In the genomic region with DNA sequence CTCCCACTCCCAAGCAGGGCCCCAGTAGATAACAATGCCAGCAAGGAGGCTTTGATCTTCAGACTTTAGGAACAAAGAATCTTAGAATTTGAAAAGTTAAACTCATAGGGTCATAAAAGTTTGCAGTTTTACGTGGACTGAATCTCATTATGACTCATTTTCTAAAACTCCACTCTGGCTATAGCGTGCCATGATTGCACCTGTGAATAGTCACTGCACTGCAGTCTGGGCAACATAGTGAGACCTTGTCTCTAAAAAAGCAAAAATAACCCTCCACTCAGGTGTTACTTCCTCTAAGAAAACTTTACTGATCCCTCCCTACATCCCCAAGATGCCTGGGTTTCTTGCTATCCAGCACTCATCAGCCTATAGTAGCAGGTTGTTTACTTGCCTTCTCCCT, we compare ENCODE assay signal across 17 cellular contexts.
DNase-seq lines count a peak whose midpoint lies in the region; ATAC-seq and TF ChIP-seq lines count a peak whose summit lies in the region.
"Had no signal": no experiment of that assay in that cellular context is flagged by ENCODE, and none has a peak within 500 bp of the region (broad histone marks: within the 10 kb centered on the region; RNA-seq: fewer than 3 reads in every experiment).

No MANE protein-coding gene starts in this region.

- H3K27me3 ChIP-seq in gastroesophageal sphincter (no peaks in the 10 kb centered on the region), esophagus squamous epithelium (no peaks in the 10 kb centered on the region)

- no peak for TF ChIP-seq POLR2A in gastroesophageal sphincter (IDR thresholded peaks at IDR 0.05)
- no peak for TF ChIP-seq POLR2A in esophagus squamous epithelium (IDR thresholded peaks at IDR 0.05)

- H3K4me1 ChIP-seq in gastroesophageal sphincter (no peaks in the 10 kb centered on the region), esophagus squamous epithelium (peaks cover 0 to 26% (median 11%) of the 10 kb centered on the region in 3 donors)

- H3K27ac ChIP-seq in gastroesophageal sphincter: no peak overlapping the region
- no peak overlapping the region for H3K27ac ChIP-seq in esophagus squamous epithelium

- intact Hi-C loops in esophagus squamous epithelium (cut with DNase I): no loop called here

- TF ChIP-seq CTCF in GM12864 (IDR thresholded peaks at IDR 0.05; ENCODE audit: low read depth, low read length, missing control alignments): no peak
- TF ChIP-seq CTCF in gastroesophageal sphincter (IDR thresholded peaks at IDR 0.05): no peak
- TF ChIP-seq CTCF in esophagus squamous epithelium (IDR thresholded peaks at IDR 0.05): no peak

- TF ChIP-seq EP300 in gastroesophageal sphincter (IDR thresholded peaks at IDR 0.05): no peak

- WGBS in gastroesophageal sphincter (ENCODE audit: low coverage in 1 of 2), 2 donors: 59 to 86% methylated on average over 2 of the region's 2 CpGs
- 64 to 77% methylated on average over 2 of the region's 2 CpGs for WGBS in esophagus squamous epithelium, 2 donors

- DNase-seq in GM12864 (ENCODE audit: low read depth) (peak; percentile 66), HCEC 1CT (no peak), esophagus squamous epithelium (lab: John Stamatoyannopoulos, UW) (no peak), NCI-H187 treated with DMSO at 0.1 percent for 48 hours (lab: John Stamatoyannopoulos, UW) (no peak)
- DNase-seq: 8988T; activated CD8-positive, alpha-beta memory T cell treated with anti-CD3 and anti-CD28 coated beads, Interleukin-2, amount 50 U/mL, for 4 hours; amniotic stem cell; COR-L47; dermis blood vessel endothelial cell; islet precursor cell; NCI-H446 treated with DMSO at 0.1 percent for 48 hours; retina; substantia nigra had no signal

- no peaks in the 10 kb centered on the region for H3K36me3 ChIP-seq in gastroesophageal sphincter
- H3K36me3 ChIP-seq in esophagus squamous epithelium: no peaks in the 10 kb centered on the region

- peak; percentile 81 for ATAC-seq in GM19328 (IDR thresholded peaks at IDR 0.05; ENCODE audit: unreplicated experiment)
- peak; percentile 90 for ATAC-seq in HG02588 (IDR thresholded peaks at IDR 0.05; ENCODE audit: unreplicated experiment)
- ATAC-seq in HG03342 (IDR thresholded peaks at IDR 0.05; ENCODE audit: unreplicated experiment): peak; percentile 78
- no peak for ATAC-seq in gastroesophageal sphincter

- H3K9me3 ChIP-seq in gastroesophageal sphincter (peaks cover 0 to 14% (median 0%) of the 10 kb centered on the region in 3 donors), esophagus squamous epithelium (no peaks in the 10 kb centered on the region)

- H3K4me3 ChIP-seq in GM12864 (ENCODE audit: low read depth, low read length) (no peak overlapping the region), gastroesophageal sphincter (no peak overlapping the region), esophagus squamous epithelium (no peak overlapping the region)
